33 cellular contexts compared by ENCODE assay signal in the genomic region with DNA sequence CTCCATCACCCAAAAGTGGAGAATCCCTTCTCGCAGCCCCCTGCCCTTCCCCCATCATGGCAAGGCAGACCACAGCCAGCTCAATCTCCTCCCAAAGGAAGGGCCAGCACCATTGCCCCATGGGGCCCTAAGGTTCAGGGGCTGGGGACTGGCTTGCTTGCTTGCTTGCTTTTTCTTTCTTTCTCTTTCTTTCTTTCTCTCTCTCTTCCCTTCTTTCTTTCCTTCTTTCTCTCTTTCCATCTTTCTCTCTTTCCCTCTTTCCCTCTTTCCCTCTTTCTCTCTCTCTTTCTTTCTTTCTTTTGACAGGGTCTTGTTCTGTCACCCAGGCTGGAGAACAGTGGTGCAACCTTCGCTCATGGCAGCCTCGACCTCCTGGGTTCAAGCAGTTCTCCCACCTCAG. TPM values are rescaled to one million over a fixed set of nuclear protein-coding genes. Genes with fewer than 3 reads are reported as not detected.
"Had no signal": no experiment of that assay in that cellular context is flagged by ENCODE, and none has a peak within 500 bp of the region (broad histone marks: within the 10 kb centered on the region; RNA-seq: fewer than 3 reads in every experiment).

No MANE protein-coding gene starts in this region.

- H3K4me1 Mint-ChIP-seq: activated B cell treated with CpG ODN at 0.5 μM for 24 hours; activated T-helper 17 cell treated with anti-CD3 and anti-CD28 coated beads, Interleukin-2, amount 50 U/mL, for 72 hours; central memory CD8-positive, alpha-beta T cell had no signal

- H3K4me1 ChIP-seq: ascending aorta, esophagus muscularis mucosa, gastrocnemius medialis had no signal

- ATAC-seq: activated CD4-positive, CD25-positive, alpha-beta regulatory T cell treated with anti-CD3 and anti-CD28 coated beads, Interleukin-2, amount 50 U/mL, for 24 hours; activated CD8-positive, alpha-beta T cell treated with anti-CD3 and anti-CD28 coated beads for 36 hours; activated naive CD4-positive, alpha-beta T cell treated with anti-CD3 and anti-CD28 coated beads, Interleukin-2, amount 50 U/mL, for 72 hours; activated T-cell treated with anti-CD3 and anti-CD28 coated beads, Interleukin-2, amount 50 U/mL, for 4 hours; activated T-helper 17 cell treated with anti-CD3 and anti-CD28 coated beads, Interleukin-2, amount 50 U/mL, for 72 hours; effector memory CD8-positive, alpha-beta T cell; foreskin keratinocyte; gastrocnemius medialis; heart left ventricle; T-helper 17 cell had no signal

- H3K9me3 ChIP-seq: ascending aorta, esophagus muscularis mucosa, gastrocnemius medialis, heart left ventricle had no signal

- H3K4me3 ChIP-seq: ascending aorta, esophagus muscularis mucosa, gastrocnemius medialis, heart left ventricle had no signal

- H3K27me3 ChIP-seq: ascending aorta, gastrocnemius medialis had no signal

- H3K27ac ChIP-seq: ascending aorta, esophagus muscularis mucosa, foreskin keratinocyte, gastrocnemius medialis, WERI-Rb-1 had no signal

- H3K36me3 ChIP-seq: ascending aorta, esophagus muscularis mucosa, gastrocnemius medialis, heart left ventricle, WERI-Rb-1 had no signal

- FAIRE-seq: bronchial epithelial cell had no signal

- H3K36me3 Mint-ChIP-seq: activated naive CD4-positive, alpha-beta T cell treated with anti-CD3 and anti-CD28 coated beads, Interleukin-2, amount 50 U/mL, for 72 hours; activated naive CD8-positive, alpha-beta T cell treated with anti-CD3 and anti-CD28 coated beads, Interleukin-2, amount 10 ng/mL, durations not matched to agents 7 days and 5 days; brain had no signal

- H3K27ac Mint-ChIP-seq: activated B cell treated with CpG ODN at 0.5 μM for 24 hours; activated CD8-positive, alpha-beta T cell treated with anti-CD3 and anti-CD28 coated beads for 36 hours; activated naive CD4-positive, alpha-beta T cell treated with anti-CD3 and anti-CD28 coated beads, Interleukin-2, amount 50 U/mL, for 72 hours; activated naive CD8-positive, alpha-beta T cell treated with anti-CD3 and anti-CD28 coated beads, Interleukin-2, amount 10 ng/mL, durations not matched to agents 7 days and 5 days; activated T-helper 17 cell treated with anti-CD3 and anti-CD28 coated beads, Interleukin-2, amount 50 U/mL, for 72 hours; effector memory CD8-positive, alpha-beta T cell; T-helper 17 cell; T-helper 2 cell treated with Interferon-gamma antibody and Interleukin-4, amounts not matched to agents 5 μg/mL and 100 μg/mL, for 36 hours had no signal

- H3K9me3 Mint-ChIP-seq: activated B cell treated with CpG ODN at 0.5 μM for 24 hours; activated CD8-positive, alpha-beta T cell treated with anti-CD3 and anti-CD28 coated beads for 36 hours; activated naive CD4-positive, alpha-beta T cell treated with anti-CD3 and anti-CD28 coated beads, Interleukin-2, amount 50 U/mL, for 72 hours; activated naive CD8-positive, alpha-beta T cell treated with anti-CD3 and anti-CD28 coated beads, Interleukin-2, amount 10 ng/mL, durations not matched to agents 7 days and 5 days; activated T-cell treated with anti-CD3 and anti-CD28 coated beads, Interleukin-2, amount 50 U/mL, for 4 hours; activated T-helper 17 cell treated with anti-CD3 and anti-CD28 coated beads, Interleukin-2, amount 50 U/mL, for 72 hours; central memory CD8-positive, alpha-beta T cell; effector memory CD8-positive, alpha-beta T cell; T-helper 2 cell treated with Interferon-gamma antibody and Interleukin-4, amounts not matched to agents 5 μg/mL and 100 μg/mL, for 36 hours had no signal

- DNase-seq: activated B cell treated with CpG ODN at 0.5 μM for 24 hours; activated CD4-positive, alpha-beta T cell treated with anti-CD3 and anti-CD28 coated beads for 48 hours; activated CD4-positive, alpha-beta T cell treated with anti-CD3 and anti-CD28 coated beads, Interleukin-2, amount 50 U/mL, for 1 hour; activated CD4-positive, alpha-beta T cell treated with anti-CD3 and anti-CD28 coated beads, Interleukin-2, amount 50 U/mL, for 48 hours; activated CD8-positive, alpha-beta memory T cell treated with anti-CD3 and anti-CD28 coated beads for 24 hours; activated CD8-positive, alpha-beta T cell treated with anti-CD3 and anti-CD28 coated beads for 36 hours; activated effector memory CD4-positive, alpha-beta T cell treated with Interleukin-2 at 50 U/mL for 16 hours; activated gamma-delta T cell treated with Interleukin-2 at 50 U/mL for 16 hours; activated naive CD4-positive, alpha-beta T cell treated with Interleukin-2 at 50 U/mL for 16 hours; activated naive CD8-positive, alpha-beta T cell treated with anti-CD3 and anti-CD28 coated beads, Interleukin-2, amount 10 ng/mL, durations not matched to agents 7 days and 5 days; activated T-cell treated with anti-CD3 and anti-CD28 coated beads, Interleukin-2, amount 50 U/mL, for 4 hours; cortex of kidney; dermis blood vessel endothelial cell; effector CD4-positive, alpha-beta T cell; effector memory CD8-positive, alpha-beta T cell; erythroblast; foreskin keratinocyte; gastrocnemius medialis; glutamatergic neuron; heart left ventricle; T-helper 17 cell; T1000; WERI-Rb-1 had no signal

- H3K4me3 Mint-ChIP-seq: activated B cell treated with CpG ODN at 0.5 μM for 24 hours; activated CD8-positive, alpha-beta T cell treated with anti-CD3 and anti-CD28 coated beads for 36 hours; activated naive CD8-positive, alpha-beta T cell treated with anti-CD3 and anti-CD28 coated beads, Interleukin-2, amount 10 ng/mL, durations not matched to agents 7 days and 5 days; activated T-cell treated with anti-CD3 and anti-CD28 coated beads, Interleukin-2, amount 50 U/mL, for 4 hours; activated T-helper 17 cell treated with anti-CD3 and anti-CD28 coated beads, Interleukin-2, amount 50 U/mL, for 72 hours; brain; central memory CD8-positive, alpha-beta T cell; effector memory CD8-positive, alpha-beta T cell; T-helper 17 cell; T-helper 2 cell treated with Interferon-gamma antibody and Interleukin-4, amounts not matched to agents 5 μg/mL and 100 μg/mL, for 36 hours had no signal

RNA-seq across cellular contexts. Expression of gene CAMK1G, which starts 38.1 kb away (rescaled TPM):
- total RNA-seq: activated B cell treated with CpG ODN at 0.5 μM for 24 hours; activated CD8-positive, alpha-beta T cell treated with anti-CD3 and anti-CD28 coated beads for 36 hours; activated naive CD4-positive, alpha-beta T cell treated with anti-CD3 and anti-CD28 coated beads, Interleukin-2, amount 50 U/mL, for 72 hours; activated naive CD8-positive, alpha-beta T cell treated with anti-CD3 and anti-CD28 coated beads, Interleukin-2, amount 10 ng/mL, durations not matched to agents 7 days and 5 days; ascending aorta; bronchial epithelial cell; cardiac septum; dermis blood vessel endothelial cell; foreskin keratinocyte; T-helper 17 cell had no signal
- polyA plus RNA-seq: foreskin keratinocyte, heart left ventricle had no signal
